Comparison of ENCODE assay signal across 8 cellular contexts in genomic region chr17:79087428-79088143, GRCh38. TPM values are rescaled to one million over a fixed set of nuclear protein-coding genes. Genes with fewer than 3 reads are reported as not detected.
DNase-seq lines count a peak whose midpoint lies in the region; ATAC-seq and TF ChIP-seq lines count a peak whose summit lies in the region.

No MANE protein-coding gene starts in this region.

- peaks cover 4% of the 10 kb centered on the region for H3K36me3 ChIP-seq in endodermal cell (ENCODE audit: control insufficient read depth, insufficient read depth, low read length)

- peak; percentile 95 for TF ChIP-seq CTCF in CD14-positive monocyte (IDR thresholded peaks at IDR 0.05)
- peak; percentile 92 for TF ChIP-seq CTCF in HFF-Myc (IDR thresholded peaks at IDR 0.05; ENCODE audit: low read depth, low read length, missing control alignments)
- TF ChIP-seq CTCF in endodermal cell (conservative IDR thresholded peaks at IDR 0.05) = peak; percentile 94

- H3K4me3 Mint-ChIP-seq in CD14-positive monocyte = no peak overlapping the region
- no peak overlapping the region for H3K4me3 Mint-ChIP-seq in endodermal cell

- no peak overlapping the region for H3K27ac Mint-ChIP-seq in CD14-positive monocyte
- H3K27ac Mint-ChIP-seq in endodermal cell = no peak overlapping the region

- H3K4me3 ChIP-seq in HFF-Myc (replicated peaks; ENCODE audit: low read depth, low read length) (no peak overlapping the region), endodermal cell (ENCODE audit: low read length) (no peak overlapping the region)

- no peak overlapping the region for H3K27ac ChIP-seq in endodermal cell (ENCODE audit: low read depth, low read length)

- H3K4me1 ChIP-seq in endodermal cell (ENCODE audit: control insufficient read depth, insufficient read depth, low read length) = no peaks in the 10 kb centered on the region

- H3K9me3 Mint-ChIP-seq in CD14-positive monocyte (no peaks in the 10 kb centered on the region), endodermal cell (no peaks in the 10 kb centered on the region)

- WGBS in endodermal cell (ENCODE audit: insufficient coverage in 1 of 2, insufficient read length in 1 of 2), 2 experiments = 53 to 69% methylated on average over 7 to 12 of the region's 12 CpGs

- H3K36me3 Mint-ChIP-seq in CD14-positive monocyte = peaks cover 33 to 55% of the 10 kb centered on the region in 2 donors
- H3K36me3 Mint-ChIP-seq in endodermal cell (ENCODE audit: low read depth) = peaks cover 4% of the 10 kb centered on the region

- H3K4me1 Mint-ChIP-seq in CD14-positive monocyte (no peaks in the 10 kb centered on the region), endodermal cell (no peaks in the 10 kb centered on the region)

- H3K9me3 ChIP-seq in endodermal cell (ENCODE audit: control insufficient read depth, low read length) = no peaks in the 10 kb centered on the region

- no peak overlapping the region for H3K9ac ChIP-seq in endodermal cell (ENCODE audit: extremely low read depth, low read length, poor library complexity, severe bottlenecking)

- intact Hi-C loops in CD14-positive monocyte (cut with micrococcal nuclease) = no loop called here

- peak; percentile 67 for DNase-seq in CD14-positive monocyte (ENCODE audit: low spot score)
- peak; percentile 16 for DNase-seq in HFF-Myc (ENCODE audit: extremely low read depth, low read depth)
- DNase-seq in NCI-H526 treated with DMSO at 0.1 percent for 48 hours (lab: John Stamatoyannopoulos, UW) = peak; percentile 13
- peak in 2 of 3 experiments; percentile 39 to 65 for DNase-seq in activated CD8-positive, alpha-beta memory T cell treated with anti-CD3 and anti-CD28 coated beads for 48 hours (ENCODE audit: low read depth in 2 of 3, low spot score in 2 of 3)
- peak; percentile 97 for DNase-seq in endodermal cell
- DNase-seq in middle frontal gyrus (ENCODE audit: extremely low spot score, low spot score) = peak; percentile 31
- peak; percentile 91 for DNase-seq in stimulated activated CD8-positive, alpha-beta memory T cell treated with anti-CD3 and anti-CD28 coated beads, Interleukin-4, amount 100 ng/mL, for 48 hours

- no peak for ATAC-seq in HG03571 (IDR thresholded peaks at IDR 0.05; ENCODE audit: unreplicated experiment)

- H3K27me3 Mint-ChIP-seq in CD14-positive monocyte (ENCODE audit: low read depth in 3 of 3) (peaks cover 0 to 5% (median 4%) of the 10 kb centered on the region in 3 donors), endodermal cell (ENCODE audit: insufficient read depth) (no peaks in the 10 kb centered on the region)

- no peaks in the 10 kb centered on the region for H3K27me3 ChIP-seq in endodermal cell (ENCODE audit: control insufficient read depth, insufficient read depth, low read length, poor library complexity, severe bottlenecking)

RNA-seq across cellular contexts. Expression of gene ENGASE, which starts 13.0 kb away (rescaled TPM):
- polyA plus RNA-seq in CD14-positive monocyte = 1 to 10 TPM; 2.6 to 3.0 TPM
- 10 to 100 TPM; 40.8 to 42.0 TPM for total RNA-seq in endodermal cell
- 33.7 TPM for polyA plus RNA-seq in endodermal cell (2013, experiment 1 of 2)
- 27.0 TPM for polyA plus RNA-seq in endodermal cell (2013, experiment 2 of 2)

Comparison
In these comparisons a context has a peak if more than half of its experiments do, and no peak if none do; other contexts are left out.
1. DNase-seq: peak in every context shown above with its lines; median percentile 97 in endodermal cell; 91 in stimulated activated CD8-positive, alpha-beta memory T cell treated with anti-CD3 and anti-CD28 coated beads, Interleukin-4, amount 100 ng/mL, for 48 hours; 67 in CD14-positive monocyte; 52 in activated CD8-positive, alpha-beta memory T cell treated with anti-CD3 and anti-CD28 coated beads for 48 hours; 31 in middle frontal gyrus; 16 in HFF-Myc; 13 in NCI-H526 treated with DMSO at 0.1 percent for 48 hours.